In the genomic region with DNA sequence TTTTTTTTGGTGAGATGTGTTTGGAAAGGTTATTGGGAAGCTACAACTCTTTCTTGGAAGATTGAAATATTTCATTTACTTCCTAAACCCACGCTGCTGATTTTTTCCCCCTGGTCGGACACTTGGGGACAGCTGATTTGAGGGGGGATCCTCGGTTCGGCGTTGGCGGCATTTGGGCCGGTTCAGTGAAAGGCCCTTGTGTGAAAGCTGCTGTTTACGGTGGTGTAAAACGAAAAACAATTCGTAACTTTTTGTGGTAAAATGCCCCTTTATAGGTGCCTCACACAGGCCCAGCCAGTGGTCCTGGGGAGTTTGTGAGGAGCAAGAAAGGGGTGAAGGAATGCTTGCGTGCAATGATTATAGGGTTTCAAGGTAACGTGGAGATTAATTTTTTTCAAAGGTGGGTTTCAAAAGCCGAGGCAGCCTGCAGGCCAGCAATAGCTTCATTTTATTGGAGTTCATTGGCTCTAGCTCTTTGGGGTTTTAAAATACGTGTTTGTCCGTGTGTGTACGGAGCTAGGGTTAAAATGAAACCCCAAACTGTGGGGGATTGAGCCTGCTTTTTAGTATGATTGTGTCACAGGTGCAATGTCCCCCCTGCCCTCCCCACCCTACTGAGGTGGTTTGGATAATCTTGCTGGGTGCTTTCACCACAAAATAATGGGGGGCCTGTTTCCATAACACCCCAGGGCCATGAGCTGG, we compare ENCODE assay signal across 8 cellular contexts.
A peak's percentile ranks its signal among the peaks of the same experiment; 100 is the strongest.
DNase-seq lines count a peak whose midpoint lies in the region; ATAC-seq and TF ChIP-seq lines count a peak whose summit lies in the region.

No MANE protein-coding gene starts in this region.

- ATAC-seq in heart left ventricle (no peak), Right ventricle myocardium superior (ENCODE audit: poor library complexity) (no peak), aorta (ENCODE audit: low FRiP score) (no peak), GM21526 (IDR thresholded peaks at IDR 0.05; ENCODE audit: low FRiP score, unreplicated experiment) (no peak)

- H3K4me1 ChIP-seq in heart left ventricle (peaks cover 3 to 73% (median 50%) of the 10 kb centered on the region in 12 donors), mesenchymal stem cell (ENCODE audit: control insufficient read depth, insufficient read depth, low read depth, low read length) (peaks cover 39% of the 10 kb centered on the region), aorta (ENCODE audit: control insufficient read depth in 1 of 2, insufficient read depth in 2 of 2, low read length in 2 of 2) (no peaks in the 10 kb centered on the region)

- H3K4me2 ChIP-seq in mesenchymal stem cell (ENCODE audit: low read length, poor library complexity, severe bottlenecking): peak overlapping the region; percentile 59

- TF ChIP-seq POLR2A in heart left ventricle (IDR thresholded peaks at IDR 0.05): no peak

- DNase-seq in heart left ventricle: peak in 2 of 5 donors; percentile 29
- no peak for DNase-seq in Right ventricle myocardium superior
- DNase-seq in brain microvascular endothelial cell: no peak
- peak; percentile 7 for DNase-seq in mesenchymal stem cell
- DNase-seq in aorta: peak; percentile 43 to 48
- no peak for DNase-seq in SHP77 treated with DMSO at 0.1 percent for 48 hours (lab: John Stamatoyannopoulos, UW)
- no peak for DNase-seq in NCI-H526 treated with DMSO at 0.1 percent for 48 hours (lab: John Stamatoyannopoulos, UW)

- 2 to 9% (median 6%) methylated on average over 16 of the region's 16 CpGs for WGBS in heart left ventricle, 4 donors
- WGBS in mesenchymal stem cell: 94% methylated on average over 16 of the region's 16 CpGs
- whole genome bisulfite sequencing in aorta, 2 donors: 1 to 3% methylated on average over 16 of the region's 16 CpGs

- H3K23ac ChIP-seq in mesenchymal stem cell (ENCODE audit: low read length in 2 of 2): no peak overlapping the region

- H2BK12ac ChIP-seq in mesenchymal stem cell (ENCODE audit: low read length in 2 of 2): no peak overlapping the region

- H3K4ac ChIP-seq in mesenchymal stem cell (ENCODE audit: low read depth in 1 of 2, low read length in 2 of 2): no peak overlapping the region

- no peak overlapping the region for H2AFZ ChIP-seq in mesenchymal stem cell (ENCODE audit: low read depth, low read length)

- H3K9me3 ChIP-seq in heart left ventricle (no peaks in the 10 kb centered on the region), mesenchymal stem cell (ENCODE audit: control insufficient read depth, low read length) (no peaks in the 10 kb centered on the region), aorta (ENCODE audit: control insufficient read depth, low read length) (no peaks in the 10 kb centered on the region)

- H3K4me3 ChIP-seq in heart left ventricle: peak overlapping the region; percentile 69 to 97 (median 90)
- H3K4me3 ChIP-seq in brain microvascular endothelial cell (ENCODE audit: low read depth, low read length): peak overlapping the region; percentile 89
- H3K4me3 ChIP-seq in mesenchymal stem cell (ENCODE audit: insufficient read depth in 1 of 2, low read depth in 1 of 2, low read length in 2 of 2): peak overlapping the region; percentile 65 to 92
- H3K4me3 ChIP-seq in aorta (ENCODE audit: low read length in 2 of 2): peak overlapping the region; percentile 63 to 95

- H2BK5ac ChIP-seq in mesenchymal stem cell (ENCODE audit: low read depth, low read length, poor library complexity, severe bottlenecking): peak overlapping the region; percentile 76

- no peaks in the 10 kb centered on the region for H3K79me1 ChIP-seq in mesenchymal stem cell (replicated peaks; ENCODE audit: low read length, poor library complexity, severe bottlenecking)

- H3K36me3 ChIP-seq in heart left ventricle (peaks cover 0 to 25% (median 5%) of the 10 kb centered on the region in 9 donors), brain microvascular endothelial cell (replicated peaks) (peaks cover 2% of the 10 kb centered on the region), mesenchymal stem cell (ENCODE audit: control insufficient read depth in 1 of 2, insufficient read depth in 2 of 2, low read depth in 1 of 2, low read length in 2 of 2) (peaks cover 32 to 46% of the 10 kb centered on the region in 2 experiments), aorta (ENCODE audit: control insufficient read depth in 1 of 2, insufficient read depth in 2 of 2, low read length in 1 of 2) (no peaks in the 10 kb centered on the region)

- intact Hi-C loops in heart left ventricle (cut with DNase I) (loop anchor here in 9 of 10 donors (2.0 to 5.0 kb wide), 7 partner anchors 32 to 66 kb away; no protein-coding TSS in a partner anchor), Right ventricle myocardium superior (cut with DNase I) (loop anchor here (10.0 kb wide), 1 partner anchor 68 kb away; no protein-coding TSS in a partner anchor), aorta (cut with DNase I) (loop anchor here (2.0 to 5.0 kb wide), 4 partner anchors 16 to 66 kb away; no protein-coding TSS in a partner anchor)

- H3K27me3 ChIP-seq in heart left ventricle: no peaks in the 10 kb centered on the region
- no peaks in the 10 kb centered on the region for H3K27me3 ChIP-seq in brain microvascular endothelial cell (replicated peaks)
- no peaks in the 10 kb centered on the region for H3K27me3 ChIP-seq in mesenchymal stem cell (ENCODE audit: control insufficient read depth in 1 of 2, insufficient read depth in 1 of 2, low read length in 2 of 2)
- H3K27me3 ChIP-seq in aorta (ENCODE audit: control insufficient read depth in 1 of 2, insufficient read depth in 2 of 2, low read length in 1 of 2): no peaks in the 10 kb centered on the region

- no peak overlapping the region for H2BK120ac ChIP-seq in mesenchymal stem cell (ENCODE audit: low read depth, low read length)

- no peak overlapping the region for H3K18ac ChIP-seq in mesenchymal stem cell (ENCODE audit: low read depth in 1 of 2, low read length in 2 of 2)

- no peak overlapping the region for H4K8ac ChIP-seq in mesenchymal stem cell (ENCODE audit: low read length)

- H2BK15ac ChIP-seq in mesenchymal stem cell (ENCODE audit: low read depth, poor library complexity, severe bottlenecking): no peak overlapping the region

- H3K14ac ChIP-seq in mesenchymal stem cell (ENCODE audit: low read length in 2 of 2): no peak overlapping the region

- in situ Hi-C loops in brain microvascular endothelial cell (cut with HindIII; ENCODE audit: low pct_ligation_motif_present, low sequenced_read_pairs): no loop called here

- TF ChIP-seq CTCF in heart left ventricle (IDR thresholded peaks at IDR 0.05) (no peak), brain microvascular endothelial cell (IDR thresholded peaks at IDR 0.05; ENCODE audit: low read depth, low read length, missing control alignments) (no peak)

- H2AK5ac ChIP-seq in mesenchymal stem cell (ENCODE audit: low read length, severe bottlenecking): no peak overlapping the region

- peak overlapping the region; percentile 97 for H3K9ac ChIP-seq in mesenchymal stem cell (ENCODE audit: low read length)

- peak overlapping the region; percentile 97 to 100 (median 98) for H3K27ac ChIP-seq in heart left ventricle
- peak overlapping the region; percentile 5 for H3K27ac ChIP-seq in brain microvascular endothelial cell
- H3K27ac ChIP-seq in mesenchymal stem cell (ENCODE audit: low read length, poor library complexity, severe bottlenecking): peak overlapping the region; percentile 68
- peak overlapping the region; percentile 40 to 78 for H3K27ac ChIP-seq in aorta (ENCODE audit: low read depth in 1 of 2, low read length in 2 of 2)

- H4K91ac ChIP-seq in mesenchymal stem cell (ENCODE audit: low read length): no peak overlapping the region

Comparison
In these comparisons a context has a peak if more than half of its experiments do, and no peak if none do; other contexts are left out.
1. DNase-seq: peak in mesenchymal stem cell (single experiment) and aorta (2 of 2); none in Right ventricle myocardium superior (single experiment), brain microvascular endothelial cell (single experiment), SHP77 treated with DMSO at 0.1 percent for 48 hours (single experiment) and NCI-H526 treated with DMSO at 0.1 percent for 48 hours (single experiment).
2. H3K27ac ChIP-seq: peak in every context shown above with its lines; median percentile 98 in heart left ventricle; 68 in mesenchymal stem cell; 59 in aorta; 5 in brain microvascular endothelial cell.
3. Peak in every context shown above with its lines, with median percentiles within 50 percentile points of each other: H3K4me3 ChIP-seq.